In the genomic region with DNA sequence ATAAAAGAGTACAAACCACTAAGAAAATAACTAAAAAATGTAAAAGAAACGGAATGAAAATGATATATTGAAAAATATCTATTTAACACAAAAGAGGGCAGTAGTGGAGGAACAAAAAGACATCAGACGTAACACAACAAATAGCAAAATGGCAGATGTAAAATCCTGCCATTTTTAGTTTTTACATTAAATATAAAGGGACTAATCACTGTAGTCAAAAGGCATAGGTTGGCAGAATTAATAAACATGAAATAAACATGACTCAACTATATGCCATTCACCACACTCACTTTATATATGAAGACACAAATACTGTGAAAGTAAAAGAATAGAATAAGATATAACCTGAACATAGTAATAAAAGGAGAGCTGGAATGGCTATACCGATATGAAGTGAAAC, we compare ENCODE assay signal across 35 cellular contexts. TPM values are rescaled to one million over a fixed set of nuclear protein-coding genes. Genes with fewer than 3 reads are reported as not detected.
"Had no signal": no experiment of that assay in that cellular context is flagged by ENCODE, and none has a peak within 500 bp of the region (broad histone marks: within the 10 kb centered on the region; RNA-seq: fewer than 3 reads in every experiment).

No MANE protein-coding gene starts in this region.

- H3K36me3 ChIP-seq: adrenal gland, ascending aorta, brain microvascular endothelial cell, breast epithelium, cardiac muscle cell had no signal

- H3K4me1 ChIP-seq: adrenal gland, ascending aorta, body of pancreas, breast epithelium had no signal

- H3K27me3 ChIP-seq: adrenal gland, ascending aorta, body of pancreas, brain microvascular endothelial cell, breast epithelium had no signal

- DNase-seq: activated effector memory CD4-positive, alpha-beta T cell treated with anti-CD3 and anti-CD28 coated beads, Interleukin-2, amount 50 U/mL, for 16 hours; activated effector memory CD4-positive, alpha-beta T cell treated with Interleukin-2 at 50 U/mL for 16 hours; activated gamma-delta T cell; activated gamma-delta T cell treated with Interleukin-2 at 50 U/mL for 16 hours; activated naive CD4-positive, alpha-beta T cell; activated naive CD4-positive, alpha-beta T cell treated with anti-CD3 and anti-CD28 coated beads for 36 hours; activated naive CD4-positive, alpha-beta T cell treated with anti-CD3 and anti-CD28 coated beads, Interleukin-2, amount 10 ng/mL, durations not matched to agents 7 days and 5 days; activated naive CD4-positive, alpha-beta T cell treated with anti-CD3 and anti-CD28 coated beads, Interleukin-2, amount 50 U/mL, for 16 hours; activated naive CD4-positive, alpha-beta T cell treated with Interleukin-2 at 50 U/mL for 16 hours; activated naive CD8-positive, alpha-beta T cell treated with anti-CD3 and anti-CD28 coated beads for 36 hours; activated naive CD8-positive, alpha-beta T cell treated with anti-CD3 and anti-CD28 coated beads, Interleukin-2, amount 10 ng/mL, durations not matched to agents 7 days and 5 days; activated naive CD8-positive, alpha-beta T cell treated with anti-CD3 and anti-CD28 coated beads, Interleukin-2, amount 50 U/mL, for 24 hours; activated T-cell treated with anti-CD3 and anti-CD28 coated beads, Interleukin-2, amount 50 U/mL, for 24 hours; activated T-cell treated with anti-CD3 and anti-CD28 coated beads, Interleukin-2, amount 50 U/mL, for 4 hours; activated T-cell treated with anti-CD3 and anti-CD28 coated beads, Interleukin-2, amount 50 U/mL, for 48 hours; activated T-cell treated with anti-CD3 and anti-CD28 coated beads, Interleukin-2, amount 50 U/mL, for 72 hours; adrenal gland; amniotic stem cell; amygdala; anterior cingulate cortex; aorta; body of pancreas; brain microvascular endothelial cell; caudate nucleus; central memory CD4-positive, alpha-beta T cell; cerebellar nuclear complex had no signal

- ATAC-seq: activated naive CD4-positive, alpha-beta T cell treated with anti-CD3 and anti-CD28 coated beads, Interleukin-2, amount 50 U/mL, for 72 hours; activated naive CD8-positive, alpha-beta T cell treated with anti-CD3 and anti-CD28 coated beads, Interleukin-2, amount 50 U/mL, for 24 hours; activated T-cell treated with anti-CD3 and anti-CD28 coated beads, Interleukin-2, amount 50 U/mL, for 4 hours; activated T-cell treated with anti-CD3 and anti-CD28 coated beads, Interleukin-2, amount 50 U/mL, for 72 hours; activated T-helper 17 cell treated with anti-CD3 and anti-CD28 coated beads, Interleukin-2, amount 50 U/mL, for 72 hours; body of pancreas had no signal

- FAIRE-seq: astrocyte, bronchial epithelial cell had no signal

- H3K4me3 ChIP-seq: adrenal gland, ascending aorta, body of pancreas, breast epithelium, cardiac muscle cell had no signal

- H3K27ac ChIP-seq: adrenal gland, ascending aorta, body of pancreas, brain microvascular endothelial cell, breast epithelium, cardiac muscle cell had no signal

RNA-seq across cellular contexts. Expression of gene MTUS2, which starts 11.0 kb away (rescaled TPM):
- total RNA-seq: activated naive CD4-positive, alpha-beta T cell treated with anti-CD3 and anti-CD28 coated beads for 36 hours; activated naive CD4-positive, alpha-beta T cell treated with anti-CD3 and anti-CD28 coated beads, Interleukin-2, amount 50 U/mL, for 72 hours; activated naive CD8-positive, alpha-beta T cell treated with anti-CD3 and anti-CD28 coated beads for 36 hours; activated naive CD8-positive, alpha-beta T cell treated with anti-CD3 and anti-CD28 coated beads, Interleukin-2, amount 10 ng/mL, durations not matched to agents 7 days and 5 days; activated T-cell treated with anti-CD3 and anti-CD28 coated beads, Interleukin-2, amount 50 U/mL, for 4 hours; activated T-helper 1 cell treated with anti-CD3 and anti-CD28 coated beads, Interleukin-12 subunit alpha, Interleukin-12 subunit beta, Interleukin-2, Interleukin-4 antibody, amounts not matched to agents 30 ng/mL and 10 ng/mL and 1 ng/mL, durations not matched to agents 14 hours and 24 hours and 36 hours; activated T-helper 2 cell treated with anti-CD3 and anti-CD28 coated beads, Interferon-gamma antibody, Interleukin-2, Interleukin-4, amounts not matched to agents 10 μg/mL and 5 μg/mL and 100 μg/mL, durations not matched to agents 14 hours and 24 hours and 36 hours; bronchial epithelial cell had no signal
